Comparison of ENCODE assay signal across 18 cellular contexts in the genomic region with DNA sequence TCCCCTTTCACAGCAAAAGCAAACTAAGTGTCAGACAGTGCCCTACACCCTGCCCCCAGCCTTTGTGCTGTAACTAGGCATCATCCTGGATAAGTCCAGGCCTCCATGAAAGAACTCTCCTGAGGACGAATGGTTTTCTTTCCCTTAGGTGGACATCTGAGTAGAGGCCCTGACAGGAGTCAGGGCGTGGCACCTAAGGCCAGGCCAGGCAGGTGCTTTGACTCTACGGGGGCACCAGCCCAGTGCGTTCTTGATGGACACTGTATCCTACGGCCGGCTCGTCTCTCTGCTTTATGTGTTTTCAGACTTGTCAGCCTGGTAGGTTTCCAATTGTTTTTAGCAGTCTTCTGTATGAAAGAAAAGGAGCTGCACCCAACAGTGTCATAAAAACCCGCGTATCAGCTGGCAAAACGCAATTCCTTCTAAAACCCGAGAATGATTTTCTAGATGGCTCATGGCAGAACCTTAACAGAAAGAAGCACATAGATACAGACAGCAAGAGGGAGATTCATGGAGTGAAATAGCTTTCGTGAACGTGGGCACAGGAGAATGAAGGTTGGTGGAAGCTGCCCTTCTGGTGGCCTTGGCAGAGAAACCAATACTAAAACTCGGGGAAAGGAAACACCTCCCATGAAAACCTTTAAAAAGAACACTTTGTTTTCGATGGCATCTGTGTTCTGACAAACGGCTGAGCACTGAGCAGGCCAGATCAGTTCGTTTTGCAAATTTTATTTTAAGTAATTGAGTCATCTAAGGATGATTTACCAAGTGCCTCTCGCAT. TPM values are rescaled to one million over a fixed set of nuclear protein-coding genes. Genes with fewer than 3 reads are reported as not detected.
DNase-seq lines count a peak whose midpoint lies in the region; ATAC-seq and TF ChIP-seq lines count a peak whose summit lies in the region.
"Had no signal": no experiment of that assay in that cellular context is flagged by ENCODE, and none has a peak within 500 bp of the region (broad histone marks: within the 10 kb centered on the region; RNA-seq: fewer than 3 reads in every experiment).

No MANE protein-coding gene starts in this region.

- no peaks in the 10 kb centered on the region for H3K9me3 Mint-ChIP-seq in type B pancreatic cell
- H3K9me3 Mint-ChIP-seq: CD8-positive, alpha-beta T cell had no signal

- no peak overlapping the region for H3K4me3 Mint-ChIP-seq in type B pancreatic cell
- H3K4me3 Mint-ChIP-seq: CD8-positive, alpha-beta T cell had no signal

- H3K4me1 Mint-ChIP-seq in type B pancreatic cell (ENCODE audit: unreplicated experiment) = no peaks in the 10 kb centered on the region

- H3K36me3 Mint-ChIP-seq in type B pancreatic cell = no peaks in the 10 kb centered on the region
- H3K36me3 Mint-ChIP-seq: CD8-positive, alpha-beta T cell had no signal

- no peak for TF ChIP-seq CTCF in type B pancreatic cell (conservative IDR thresholded peaks at IDR 0.05)

- ATAC-seq in HG03521 (IDR thresholded peaks at IDR 0.05; ENCODE audit: unreplicated experiment) (no peak), HG02571 (IDR thresholded peaks at IDR 0.05; ENCODE audit: unreplicated experiment) (no peak)
- ATAC-seq: CD8-positive, alpha-beta T cell; Panc1 had no signal

- intact Hi-C loops in posterior vena cava (cut with DNase I) = no loop called here

- peaks cover 54% of the 10 kb centered on the region for H3K27me3 Mint-ChIP-seq in type B pancreatic cell

- DNase-seq in NCI-H748 (lab: John Stamatoyannopoulos, UW; ENCODE audit: unreplicated experiment) (peak; percentile 15), NCI-H748 treated with DMSO at 0.1 percent for 48 hours (lab: John Stamatoyannopoulos, UW) (no peak), islet precursor cell (peak; percentile 47), posterior vena cava (ENCODE audit: low spot score) (peak; percentile 32), type B pancreatic cell (ENCODE audit: extremely low spot score, unreplicated experiment) (no peak), D341Med (ENCODE audit: low spot score) (no peak)
- DNase-seq: CD8-positive, alpha-beta T cell; DND-41; GOT3; NCI-H1092; NCI-H146; NCI-H2081 treated with DMSO at 0.1 percent for 48 hours; NCI-H510A; Right ventricle myocardium superior had no signal

- peak overlapping the region; percentile 14 for H3K27ac Mint-ChIP-seq in type B pancreatic cell
- H3K27ac Mint-ChIP-seq: CD8-positive, alpha-beta T cell had no signal

RNA-seq across cellular contexts. Expression of gene AJAP1, which starts 51.7 kb away (rescaled TPM):
- under 1 TPM; 0.32 to 0.57 TPM for total RNA-seq in posterior vena cava
- total RNA-seq in type B pancreatic cell (ENCODE audit: low replicate concordance) = 4.8 and 9.5 TPM in 2 replicates
- total RNA-seq: M059J had no signal

Comparison
In these comparisons a context has a peak if more than half of its experiments do, and no peak if none do; other contexts are left out.
1. DNase-seq: peak in NCI-H748 (single experiment), islet precursor cell (single experiment) and posterior vena cava (single experiment); none in NCI-H748 treated with DMSO at 0.1 percent for 48 hours (single experiment), type B pancreatic cell (single experiment) and D341Med (single experiment).